Comparison of ENCODE assay signal across 8 cellular contexts in the genomic region with DNA sequence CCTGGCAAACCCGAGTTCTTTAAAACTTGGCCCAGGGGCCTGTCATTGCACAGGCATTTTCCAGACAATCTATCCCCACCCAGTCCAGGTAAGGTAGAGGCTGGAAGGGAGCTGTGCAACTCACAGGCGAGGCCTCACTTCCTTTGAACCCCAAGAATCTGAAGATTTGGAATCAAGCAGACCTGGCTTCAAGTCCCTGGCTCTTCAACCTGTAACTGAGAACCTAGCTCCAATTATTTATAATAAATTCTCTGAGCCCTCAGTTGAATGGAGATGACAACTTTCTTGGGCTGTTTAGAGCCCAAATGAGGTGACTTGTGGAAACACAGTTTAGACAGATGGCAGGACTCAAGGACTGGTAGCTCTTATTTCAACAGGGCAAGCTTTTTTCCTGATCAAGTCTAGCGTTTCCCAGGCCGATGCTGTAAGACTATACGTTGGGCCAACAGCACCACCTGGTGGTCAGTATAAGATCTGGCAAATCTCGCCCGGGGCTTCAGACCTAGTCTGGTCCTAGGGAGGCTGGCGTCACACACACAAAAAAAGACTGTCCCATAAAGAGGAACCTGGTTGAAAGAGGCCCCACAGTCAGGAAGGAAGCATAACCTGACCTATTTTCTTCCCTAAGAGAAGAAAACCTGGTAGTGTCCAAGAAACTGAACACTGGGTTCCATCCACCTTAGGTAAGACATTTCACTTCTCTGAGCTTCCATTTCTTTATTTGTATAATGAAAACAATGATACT.
DNase-seq lines count a peak whose midpoint lies in the region; ATAC-seq lines count a peak whose summit lies in the region.

No MANE protein-coding gene starts in this region.

- H3K4me3 ChIP-seq in BLaER1 treated with 17β-estradiol and CSF1 and Interleukin-3, amounts not matched to agents 10 nM and 100 nM: peak overlapping the region in 3 of 10 experiments; percentile 15 to 20 (median 19); a peak in 3 of 20 replicates

- peak; percentile 63 for ATAC-seq in GM19324 (IDR thresholded peaks at IDR 0.05; ENCODE audit: low FRiP score, unreplicated experiment)
- ATAC-seq in HG03432 (IDR thresholded peaks at IDR 0.05; ENCODE audit: unreplicated experiment): peak; percentile 91
- ATAC-seq in left lobe of liver: peak; percentile 98

- H3K9me3 ChIP-seq in BLaER1 treated with 17β-estradiol and CSF1 and Interleukin-3, amounts not matched to agents 10 nM and 100 nM (replicated peaks in 1 of 11): peaks cover 9 to 34% (median 27%) of the 10 kb centered on the region in 11 experiments

- no peaks in the 10 kb centered on the region for H4K20me1 ChIP-seq in BLaER1 treated with 17β-estradiol and CSF1 and Interleukin-3, amounts not matched to agents 10 nM and 100 nM

- DNase-seq in NCI-H460 (ENCODE audit: extremely low read depth, low read depth): peak; percentile 82
- peak; percentile 76 for DNase-seq in activated CD4-positive, CD25-positive, alpha-beta regulatory T cell treated with anti-CD3 and anti-CD28 coated beads, Interleukin-2, amount 50 U/mL, for 72 hours
- peak; percentile 78 for DNase-seq in cerebellum (ENCODE audit: low spot score)
- peak; percentile 76 for DNase-seq in left lobe of liver (ENCODE audit: low spot score)
- DNase-seq in stimulated activated CD4-positive, alpha-beta T cell treated with anti-CD3 and anti-CD28 coated beads, Interleukin-4, amount 100 ng/mL, for 48 hours (ENCODE audit: low read depth in 2 of 2): peak; percentile 63 to 74

- H3K27me3 ChIP-seq in BLaER1 treated with 17β-estradiol and CSF1 and Interleukin-3, amounts not matched to agents 10 nM and 100 nM: no peaks in the 10 kb centered on the region

- no peaks in the 10 kb centered on the region for H3K36me3 ChIP-seq in BLaER1 treated with 17β-estradiol and CSF1 and Interleukin-3, amounts not matched to agents 10 nM and 100 nM

- H3K27ac ChIP-seq in BLaER1 treated with 17β-estradiol and CSF1 and Interleukin-3, amounts not matched to agents 10 nM and 100 nM: peak overlapping the region in 9 of 11 experiments; percentile 12 to 82 (median 73); a peak in 17 of 22 replicates

- H3K9ac ChIP-seq in BLaER1 treated with 17β-estradiol and CSF1 and Interleukin-3, amounts not matched to agents 10 nM and 100 nM: peak overlapping the region in 7 of 11 experiments; percentile 37 to 75 (median 58); a peak in 13 of 22 replicates

- H3K4me2 ChIP-seq in BLaER1 treated with 17β-estradiol and CSF1 and Interleukin-3, amounts not matched to agents 10 nM and 100 nM: peak overlapping the region; percentile 45 to 86 (median 78); a peak in 21 of 22 replicates

- peaks cover 15 to 59% (median 49%) of the 10 kb centered on the region in 10 experiments for H3K4me1 ChIP-seq in BLaER1 treated with 17β-estradiol and CSF1 and Interleukin-3, amounts not matched to agents 10 nM and 100 nM
